8 cellular contexts compared by ENCODE assay signal in genomic region chr18:35344736-35345459, GRCh38. TPM values are rescaled to one million over a fixed set of nuclear protein-coding genes. Genes with fewer than 3 reads are reported as not detected.
A peak's percentile ranks its signal among the peaks of the same experiment; 100 is the strongest.
DNase-seq lines count a peak whose midpoint lies in the region; ATAC-seq and TF ChIP-seq lines count a peak whose summit lies in the region.

No MANE protein-coding gene starts in this region.

- no peak for DNase-seq in SK-N-SH
- no peak for DNase-seq in PC-9
- DNase-seq in esophagus muscularis mucosa (ENCODE audit: extremely low spot score), result no peak
- no peak for DNase-seq in psoas muscle
- DNase-seq in MV-4-11 (lab: John Stamatoyannopoulos, UW), result no peak
- DNase-seq in glomerular visceral epithelial cell (ENCODE audit: extremely low spot score), result no peak

- no peak for TF ChIP-seq POLR2A in esophagus muscularis mucosa (IDR thresholded peaks at IDR 0.05; ENCODE audit: low read depth)

- H3K9me2 ChIP-seq in SK-N-SH (no peaks in the 10 kb centered on the region), PC-9 (ENCODE audit: insufficient read depth) (no peaks in the 10 kb centered on the region)

- POLR2A ChIA-PET in SK-N-SH (lab: Yijun Ruan, JAX) (interaction anchor here (0.8 to 1.9 kb wide), 4 partner anchors 78 to 304 kb away, joined by 3 to 13 read pairs (median 5); partner anchors contain the start of genes MAPRE2 and ZNF397), PC-9 (lab: Charles Lee; ENCODE audit: unreplicated experiment) (interaction anchor here (0.7 kb wide), 1 partner anchor 55 kb away, joined by 3 read pairs; no protein-coding TSS in a partner anchor)

- TF ChIP-seq EP300 in SK-N-SH (IDR thresholded peaks at IDR 0.05; ENCODE audit: borderline replicate concordance in 1 of 2, low read depth in 1 of 2, low read length in 1 of 2), result no peak
- TF ChIP-seq EP300 in esophagus muscularis mucosa (IDR thresholded peaks at IDR 0.05), result no peak

- 83% methylated on average over 12 of the region's 12 CpGs for WGBS in SK-N-SH (ENCODE audit: low lambda C conversion rate)
- 52% methylated on average over 12 of the region's 12 CpGs for WGBS in esophagus muscularis mucosa
- 39 to 46% (median 40%) methylated on average over 12 of the region's 12 CpGs for WGBS in psoas muscle, 3 donors

- H3K36me3 ChIP-seq in SK-N-SH (replicated peaks in 1 of 2; ENCODE audit: control insufficient read depth in 1 of 2, insufficient read depth in 2 of 2, low read length in 1 of 2), result peaks cover 17 to 32% of the 10 kb centered on the region in 2 experiments
- peaks cover 9% of the 10 kb centered on the region; the same call in 1 of the 2 replicates for H3K36me3 ChIP-seq in PC-9 (ENCODE audit: low read depth)
- H3K36me3 ChIP-seq in esophagus muscularis mucosa, result peaks cover 4 to 13% (median 7%) of the 10 kb centered on the region in 4 donors
- peaks cover 4 to 8% of the 10 kb centered on the region in 2 donors for H3K36me3 ChIP-seq in psoas muscle (ENCODE audit: insufficient read depth in 1 of 2, low read depth in 1 of 2)

- TSS peak; percentile 50 for BruUV-seq in PC-9 (replicated peaks; lab: Mats Ljungman, UMichigan)

- H3K27me3 ChIP-seq in SK-N-SH (ENCODE audit: insufficient read depth), result no peaks in the 10 kb centered on the region
- H3K27me3 ChIP-seq in PC-9 (ENCODE audit: insufficient read depth, low read depth), result no peaks in the 10 kb centered on the region
- no peaks in the 10 kb centered on the region for H3K27me3 ChIP-seq in esophagus muscularis mucosa
- H3K27me3 ChIP-seq in psoas muscle (ENCODE audit: insufficient read depth in 3 of 3, low read length in 2 of 3), result no peaks in the 10 kb centered on the region

- peak overlapping the region; percentile 96 to 98 for H3K27ac ChIP-seq in SK-N-SH (ENCODE audit: low read depth in 2 of 2, low read length in 1 of 2)
- no peak overlapping the region for H3K27ac ChIP-seq in PC-9
- H3K27ac ChIP-seq in esophagus muscularis mucosa (replicated peaks in 1 of 4), result peak overlapping the region; percentile 98 to 100 (median 99)
- H3K27ac ChIP-seq in psoas muscle, result peak overlapping the region; percentile 99

- H3K4me1 ChIP-seq in SK-N-SH (ENCODE audit: control insufficient read depth in 1 of 2, insufficient read depth in 2 of 2, low read depth in 1 of 2, low read length in 1 of 2) (peaks cover 0 to 15% of the 10 kb centered on the region in 2 experiments; a peak in 3 of 4 replicates), PC-9 (replicated peaks; ENCODE audit: insufficient read depth) (0 out of 2 replicates have a peak, but pooled peaks cover 4% of the 10 kb centered on the region), esophagus muscularis mucosa (peaks cover 28 to 51% (median 43%) of the 10 kb centered on the region in 4 donors), psoas muscle (peaks cover 33% of the 10 kb centered on the region)

- H3K79me2 ChIP-seq in SK-N-SH (ENCODE audit: insufficient read depth), result peaks cover 52% of the 10 kb centered on the region
- peaks cover 49% of the 10 kb centered on the region for H3K79me2 ChIP-seq in PC-9 (ENCODE audit: low read depth)

- peak overlapping the region; percentile 99 for H3K9ac ChIP-seq in SK-N-SH

- TF ChIP-seq CTCF in SK-N-SH (IDR thresholded peaks at IDR 0.05), result no peak
- no peak for TF ChIP-seq CTCF in PC-9 (conservative IDR thresholded peaks at IDR 0.05)
- TF ChIP-seq CTCF in esophagus muscularis mucosa (IDR thresholded peaks at IDR 0.05), result no peak
- TF ChIP-seq CTCF in psoas muscle (IDR thresholded peaks at IDR 0.05), result no peak

- no peaks in the 10 kb centered on the region for H3K9me3 ChIP-seq in SK-N-SH
- no peaks in the 10 kb centered on the region for H3K9me3 ChIP-seq in PC-9 (ENCODE audit: insufficient read depth, low read depth)
- no peaks in the 10 kb centered on the region for H3K9me3 ChIP-seq in esophagus muscularis mucosa
- H3K9me3 ChIP-seq in psoas muscle, result no peaks in the 10 kb centered on the region

- no peak for TF ChIP-seq RAD21 in SK-N-SH (IDR thresholded peaks at IDR 0.05; ENCODE audit: low read length)

- H3K4me3 ChIP-seq in SK-N-SH (ENCODE audit: low read depth in 2 of 2, low read length in 1 of 2) (peak overlapping the region; percentile 81 to 83), PC-9 (peak overlapping the region; percentile 88), esophagus muscularis mucosa (peak overlapping the region; percentile 88 to 99 (median 92)), psoas muscle (peak overlapping the region; percentile 90)

- ATAC-seq in SK-N-SH treated with all-trans-retinoic acid at 6 μM for 48 hours (no peak), psoas muscle (no peak), HG03280 (IDR thresholded peaks at IDR 0.05; ENCODE audit: unreplicated experiment) (no peak)

- intact Hi-C loops in PC-9 (cut with micrococcal nuclease; ENCODE audit: unreplicated experiment), result loop anchor here (10.0 kb wide), 1 partner anchor 100 kb away; the partner anchor contains the start of gene ZNF397
- intact Hi-C loops in esophagus muscularis mucosa (cut with DNase I), result loop anchor here (5.0 kb wide), 1 partner anchor 108 kb away; no protein-coding TSS in a partner anchor
- intact Hi-C loops in psoas muscle (cut with DNase I), result loop anchor here (2.0 to 10.0 kb wide), 4 partner anchors 43 to 330 kb away; partner anchors contain the start of genes ZNF397 (in 1 of the 2) and ZSCAN30 (in 1 of the 2)

- H2AFZ ChIP-seq in SK-N-SH (ENCODE audit: low read depth) (peak overlapping the region; percentile 96; the same call in 1 of the 2 replicates), PC-9 (peak overlapping the region; percentile 79)

- H4K20me1 ChIP-seq in SK-N-SH (ENCODE audit: insufficient read depth), result peaks cover 39% of the 10 kb centered on the region
- peaks cover 34% of the 10 kb centered on the region for H4K20me1 ChIP-seq in PC-9 (ENCODE audit: insufficient read depth)

- H3K4me2 ChIP-seq in SK-N-SH, result peak overlapping the region; percentile 86
- peak overlapping the region; percentile 86 for H3K4me2 ChIP-seq in PC-9

- CTCF ChIA-PET in SK-N-SH (lab: Yijun Ruan, JAX) (interaction anchor here (1.1 to 3.8 kb wide), 5 partner anchors 10 to 334 kb away, joined by 3 to 28 read pairs (median 5); no protein-coding TSS in a partner anchor), PC-9 (lab: Charles Lee) (no interaction called here)

- H3F3A ChIP-seq in SK-N-SH (replicated peaks; ENCODE audit: insufficient read depth) (no peaks in the 10 kb centered on the region), PC-9 (ENCODE audit: insufficient read depth, low read depth) (no peaks in the 10 kb centered on the region)

TF ChIP-seq in SK-N-SH, 30 proteins besides CTCF, POLR2A, EP300 and RAD21 (continues in another document):
- peak; percentile 19; the same call in 1 of the 2 replicates for TF ChIP-seq MXI1 (IDR thresholded peaks at IDR 0.05; ENCODE audit: low read depth, low read length)
- no peak for TF ChIP-seq FOSL2 (IDR thresholded peaks at IDR 0.05; ENCODE audit: borderline replicate concordance, low read depth)
- no peak for TF ChIP-seq SIN3A (IDR thresholded peaks at IDR 0.05; ENCODE audit: borderline replicate concordance, low read depth, low read length)
- no peak for TF ChIP-seq MEF2A (IDR thresholded peaks at IDR 0.05; ENCODE audit: borderline replicate concordance, low read depth)

TF ChIP-seq in SK-N-SH treated with all-trans-retinoic acid at 6 μM for 48 hours, 23 proteins besides CTCF, POLR2A, EP300 and RAD21 (continues in another document):
- no peak for TF ChIP-seq ZC3H10 (CRISPR knock-in tag; IDR thresholded peaks at IDR 0.05)
- TF ChIP-seq GLIS3 (CRISPR knock-in tag; IDR thresholded peaks at IDR 0.05), result no peak
- no peak for TF ChIP-seq ZNF8 (CRISPR knock-in tag; IDR thresholded peaks at IDR 0.05)
- no peak for TF ChIP-seq ZFP30 (CRISPR knock-in tag; IDR thresholded peaks at IDR 0.05)
- TF ChIP-seq ISL1 (CRISPR knock-in tag; IDR thresholded peaks at IDR 0.05), result no peak
- no peak for TF ChIP-seq OSR1 (CRISPR knock-in tag; IDR thresholded peaks at IDR 0.05)
- no peak for TF ChIP-seq ZNF565 (CRISPR knock-in tag; conservative IDR thresholded peaks at IDR 0.05; ENCODE audit: low read depth)
- no peak for TF ChIP-seq CREB5 (CRISPR knock-in tag; IDR thresholded peaks at IDR 0.05; ENCODE audit: low read depth)
- no peak for TF ChIP-seq SNAI2 (CRISPR knock-in tag; IDR thresholded peaks at IDR 0.05)

RNA-seq across cellular contexts. Expression of gene ZNF24, which starts 0.7 kb away (rescaled TPM):
- polyA plus RNA-seq in SK-N-SH (2012; rRNA removed), result 6.9 and 10.0 TPM in 2 replicates
- polyA plus RNA-seq in SK-N-SH (2012; cell fraction: cytosol; rRNA removed), result 10.5 and 11.7 TPM in 2 replicates
- 6.6 and 13.3 TPM in 2 replicates for polyA plus RNA-seq in SK-N-SH (2012; cell fraction: nucleus; rRNA removed)
- total RNA-seq in PC-9 (2021), result 20.9 and 33.9 TPM in 2 replicates
- 10 to 100 TPM; 31.2 to 41.1 (median 39.3) TPM for total RNA-seq in esophagus muscularis mucosa
- total RNA-seq in psoas muscle, result 10 to 100 TPM; 40.6 to 63.8 (median 53.9) TPM
- polyA plus RNA-seq in psoas muscle, result 10 to 100 TPM; 16.0 to 32.5 (median 19.1) TPM

RNA-seq across cellular contexts. Expression of gene ZNF396, which starts 32.2 kb away (rescaled TPM):
- polyA plus RNA-seq in SK-N-SH (2012; rRNA removed) (0.41 and 0.76 TPM in 2 replicates), psoas muscle (under 1 TPM; 0.38 to 0.73 (median 0.52) TPM)
- 0.64 and 0.73 TPM in 2 replicates for polyA plus RNA-seq in SK-N-SH (2012; cell fraction: cytosol; rRNA removed)
- polyA plus RNA-seq in SK-N-SH (2012; cell fraction: nucleus; rRNA removed), result 1.3 TPM in 2 replicates
- total RNA-seq in PC-9 (2021) (1.9 and 2.0 TPM in 2 replicates), esophagus muscularis mucosa (1 to 10 TPM in 3 of 4 donors, under 1 TPM in 1; 0.99 to 2.5 (median 1.4) TPM), psoas muscle (under 1 TPM; 0.30 to 0.79 (median 0.74) TPM)

RNA-seq across cellular contexts. Expression of gene ZSCAN30, which starts 54.9 kb away (rescaled TPM):
- 5.9 and 7.0 TPM in 2 replicates for polyA plus RNA-seq in SK-N-SH (2012; rRNA removed)
- 5.1 and 5.3 TPM in 2 replicates for polyA plus RNA-seq in SK-N-SH (2012; cell fraction: cytosol; rRNA removed)
- 13.9 and 25.6 TPM in 2 replicates for polyA plus RNA-seq in SK-N-SH (2012; cell fraction: nucleus; rRNA removed)
- 16.9 and 18.5 TPM in 2 replicates for total RNA-seq in PC-9 (2021)
- total RNA-seq in esophagus muscularis mucosa, result 10 to 100 TPM in 2 of 4 donors, 1 to 10 TPM in 2; 8.6 to 14.2 (median 10.2) TPM
- 10 to 100 TPM in 2 of 4 donors, 1 to 10 TPM in 2; 8.8 to 12.2 (median 10.4) TPM for total RNA-seq in psoas muscle
- 1 to 10 TPM; 3.0 to 7.9 (median 4.6) TPM for polyA plus RNA-seq in psoas muscle
